In genomic region chr14:103909531-103910261, GRCh38 we compare ENCODE assay signal across 11 cellular contexts. TPM values are rescaled to one million over a fixed set of nuclear protein-coding genes. Genes with fewer than 3 reads are reported as not detected.
DNase-seq lines count a peak whose midpoint lies in the region; ATAC-seq, FAIRE-seq and TF ChIP-seq lines count a peak whose summit lies in the region.
"Had no signal": no experiment of that assay in that cellular context is flagged by ENCODE, and none has a peak within 500 bp of the region (broad histone marks: within the 10 kb centered on the region; RNA-seq: fewer than 3 reads in every experiment).

No MANE protein-coding gene starts in this region.

- H3K4me1 ChIP-seq in kidney (ENCODE audit: control insufficient read depth in 1 of 2, insufficient read depth in 1 of 2, low read depth in 1 of 2, low read length in 2 of 2): peaks cover 7 to 11% of the 10 kb centered on the region in 2 donors
- no peaks in the 10 kb centered on the region for H3K4me1 ChIP-seq in uterus

- no peaks in the 10 kb centered on the region for H3K27me3 ChIP-seq in uterus

- no peak for FAIRE-seq in kidney (lab: Jason Lieb, UNC)

- no peaks in the 10 kb centered on the region for H3K9me3 Mint-ChIP-seq in activated naive CD8-positive, alpha-beta T cell treated with anti-CD3 and anti-CD28 coated beads, Interleukin-2, amount 50 U/mL, for 24 hours
- H3K9me3 Mint-ChIP-seq in type B pancreatic cell: no peaks in the 10 kb centered on the region
- H3K9me3 Mint-ChIP-seq: activated T-helper 2 cell treated with anti-CD3 and anti-CD28 coated beads, Interferon-gamma antibody, Interleukin-2, Interleukin-4, amounts not matched to agents 10 μg/mL and 5 μg/mL and 100 μg/mL, durations not matched to agents 14 hours and 24 hours and 36 hours had no signal

- H3K36me3 ChIP-seq in kidney (ENCODE audit: control insufficient read depth in 1 of 2, insufficient read depth in 2 of 2, low read length in 2 of 2) (peaks cover 15 to 30% of the 10 kb centered on the region in 2 donors), uterus (no peaks in the 10 kb centered on the region)

- TF ChIP-seq CTCF in kidney (IDR thresholded peaks at IDR 0.05; ENCODE audit: borderline replicate concordance, extremely low read depth, insufficient read depth) (no peak), type B pancreatic cell (conservative IDR thresholded peaks at IDR 0.05) (no peak), uterus (IDR thresholded peaks at IDR 0.05) (no peak)

- peak; percentile 8 for ATAC-seq in Right ventricle myocardium superior (ENCODE audit: poor library complexity)
- ATAC-seq in activated naive CD8-positive, alpha-beta T cell treated with anti-CD3 and anti-CD28 coated beads, Interleukin-2, amount 50 U/mL, for 24 hours: no peak

- peak overlapping the region; percentile 62 for H3K4me3 Mint-ChIP-seq in activated naive CD8-positive, alpha-beta T cell treated with anti-CD3 and anti-CD28 coated beads, Interleukin-2, amount 50 U/mL, for 24 hours
- H3K4me3 Mint-ChIP-seq in type B pancreatic cell: peak overlapping the region; percentile 74

- H3K4me3 ChIP-seq in kidney (ENCODE audit: low read length in 2 of 2) (peak overlapping the region; percentile 33 to 36), uterus (no peak overlapping the region)
- H3K4me3 ChIP-seq: K562 had no signal

- peak overlapping the region; percentile 59 for H3K27ac Mint-ChIP-seq in activated naive CD8-positive, alpha-beta T cell treated with anti-CD3 and anti-CD28 coated beads, Interleukin-2, amount 50 U/mL, for 24 hours
- peak overlapping the region; percentile 82 for H3K27ac Mint-ChIP-seq in type B pancreatic cell

- intact Hi-C loops in Right ventricle myocardium superior (cut with DNase I): loop anchor here (5.0 to 10.0 kb wide), 2 partner anchors 102 to 345 kb away; partner anchors contain the start of genes BAG5 and COA8
- intact Hi-C loops in cardiac septum (cut with DNase I): loop anchor here (1.0 to 5.0 kb wide), 2 partner anchors 101 to 337 kb away; no protein-coding TSS in a partner anchor
- intact Hi-C loops in kidney (cut with DNase I): no loop called here
- intact Hi-C loops in uterus (cut with DNase I; ENCODE audit: low total_unique reads): loop anchor here (10.0 kb wide), 1 partner anchor 105 kb away; no protein-coding TSS in a partner anchor

- no peak for TF ChIP-seq POLR2A in uterus (IDR thresholded peaks at IDR 0.05)

- H3K9me3 ChIP-seq in kidney (ENCODE audit: control insufficient read depth in 1 of 2, low read length in 2 of 2): no peaks in the 10 kb centered on the region
- H3K9me3 ChIP-seq in uterus: no peaks in the 10 kb centered on the region

- peaks cover 2% of the 10 kb centered on the region for H3K27me3 Mint-ChIP-seq in activated naive CD8-positive, alpha-beta T cell treated with anti-CD3 and anti-CD28 coated beads, Interleukin-2, amount 50 U/mL, for 24 hours
- H3K27me3 Mint-ChIP-seq in type B pancreatic cell: no peaks in the 10 kb centered on the region

- peaks cover 22% of the 10 kb centered on the region for H3K4me1 Mint-ChIP-seq in activated naive CD8-positive, alpha-beta T cell treated with anti-CD3 and anti-CD28 coated beads, Interleukin-2, amount 50 U/mL, for 24 hours
- peaks cover 9% of the 10 kb centered on the region for H3K4me1 Mint-ChIP-seq in type B pancreatic cell (ENCODE audit: unreplicated experiment)

- peaks cover 14% of the 10 kb centered on the region for H3K36me3 Mint-ChIP-seq in activated naive CD8-positive, alpha-beta T cell treated with anti-CD3 and anti-CD28 coated beads, Interleukin-2, amount 50 U/mL, for 24 hours (ENCODE audit: low read depth)
- H3K36me3 Mint-ChIP-seq in type B pancreatic cell: peaks cover 3% of the 10 kb centered on the region

- peak overlapping the region in 1 of 2 donors; percentile 36 for H3K9ac ChIP-seq in kidney (ENCODE audit: low read length in 2 of 2)

- no peak overlapping the region for H3K27ac ChIP-seq in kidney (ENCODE audit: low read depth in 2 of 2, low read length in 2 of 2)
- no peak overlapping the region for H3K27ac ChIP-seq in uterus

- DNase-seq in Right ventricle myocardium superior: peak; percentile 46
- DNase-seq in cardiac septum (ENCODE audit: low spot score): no peak
- DNase-seq in activated naive CD8-positive, alpha-beta T cell treated with anti-CD3 and anti-CD28 coated beads, Interleukin-2, amount 50 U/mL, for 24 hours: no peak
- DNase-seq in kidney: peak; percentile 77
- no peak for DNase-seq in type B pancreatic cell (ENCODE audit: extremely low spot score, unreplicated experiment)
- no peak for DNase-seq in uterus
- DNase-seq in activated CD8-positive, alpha-beta memory T cell treated with anti-CD3 and anti-CD28 coated beads, Interleukin-2, amount 50 U/mL, for 48 hours: no peak
- no peak for DNase-seq in GM19238 (ENCODE audit: insufficient read length, low spot score)

RNA-seq across cellular contexts. Expression of gene TDRD9, which starts 18.6 kb away (rescaled TPM):
- 2.7 TPM for total RNA-seq in Right ventricle myocardium superior
- 3.3 TPM for total RNA-seq in cardiac septum
- 6.6 TPM for total RNA-seq in kidney
- polyA plus RNA-seq in kidney (ENCODE audit: insufficient read depth, low read depth, low replicate concordance): 1.6 TPM
- not detected in 2 replicates for total RNA-seq in type B pancreatic cell (ENCODE audit: low replicate concordance)
- total RNA-seq in uterus: 1 to 10 TPM in 1 of 4 donors, under 1 TPM in 1, not detected in 2; 0.85 to 1.8 TPM
- total RNA-seq: activated T-helper 2 cell treated with anti-CD3 and anti-CD28 coated beads, Interferon-gamma antibody, Interleukin-2, Interleukin-4, amounts not matched to agents 10 μg/mL and 5 μg/mL and 100 μg/mL, durations not matched to agents 14 hours and 24 hours and 36 hours; K562 had no signal

RNA-seq across cellular contexts. Expression of gene RD3L, which starts 32.6 kb away (rescaled TPM):
- total RNA-seq in Right ventricle myocardium superior: 26.4 TPM
- total RNA-seq in cardiac septum: 13.1 TPM
- not detected for total RNA-seq in kidney
- not detected for polyA plus RNA-seq in kidney (ENCODE audit: insufficient read depth, low read depth, low replicate concordance)
- not detected in 2 replicates for total RNA-seq in type B pancreatic cell (ENCODE audit: low replicate concordance)
- total RNA-seq in uterus: not detected
- total RNA-seq: activated T-helper 2 cell treated with anti-CD3 and anti-CD28 coated beads, Interferon-gamma antibody, Interleukin-2, Interleukin-4, amounts not matched to agents 10 μg/mL and 5 μg/mL and 100 μg/mL, durations not matched to agents 14 hours and 24 hours and 36 hours; lung microvascular endothelial cell had no signal
- polyA plus RNA-seq: K562 had no signal

Comparison
In these comparisons a context has a peak if more than half of its experiments do, and no peak if none do; other contexts are left out.
1. DNase-seq: peak in Right ventricle myocardium superior (single experiment) and kidney (single experiment); none in cardiac septum (single experiment), activated naive CD8-positive, alpha-beta T cell treated with anti-CD3 and anti-CD28 coated beads, Interleukin-2, amount 50 U/mL, for 24 hours (single experiment), type B pancreatic cell (single experiment), uterus (0 of 2), activated CD8-positive, alpha-beta memory T cell treated with anti-CD3 and anti-CD28 coated beads, Interleukin-2, amount 50 U/mL, for 48 hours (single experiment) and GM19238 (single experiment).
2. H3K4me3 ChIP-seq: peak in kidney (2 of 2); none in uterus (0 of 2).
3. RNA of gene RD3L, which starts 32.6 kb away (total RNA-seq): 26.4 TPM in Right ventricle myocardium superior (single experiment) and 13.1 TPM in cardiac septum (single experiment); not detected in kidney (single experiment), not detected in type B pancreatic cell and not detected in uterus; every median in the first group is over 10 times any median in the second.